In the genomic region with DNA sequence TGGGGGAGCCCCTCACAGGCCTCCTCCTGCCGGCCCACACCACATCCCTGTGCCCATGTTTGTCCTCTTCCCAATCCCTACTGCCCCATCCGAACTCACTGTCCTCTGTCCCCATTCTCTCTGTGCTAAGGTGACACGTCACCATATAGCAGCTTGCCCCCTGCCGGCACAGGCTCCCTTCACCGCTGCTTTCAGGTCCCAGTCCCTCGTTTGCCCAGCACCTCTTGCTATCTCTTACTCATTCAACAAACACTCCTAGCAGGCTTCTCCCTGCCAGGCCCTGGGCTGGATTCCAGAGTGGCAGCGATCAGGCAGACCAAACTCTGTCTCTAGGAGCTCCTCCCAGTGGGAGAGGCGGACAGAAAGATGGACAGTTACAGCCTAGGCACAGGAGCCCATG, we compare ENCODE assay signal across 15 cellular contexts.
DNase-seq lines count a peak whose midpoint lies in the region; ATAC-seq and TF ChIP-seq lines count a peak whose summit lies in the region.
"Had no signal": no experiment of that assay in that cellular context is flagged by ENCODE, and none has a peak within 500 bp of the region (broad histone marks: within the 10 kb centered on the region; RNA-seq: fewer than 3 reads in every experiment).

No MANE protein-coding gene starts in this region.

- ATAC-seq in left colon, result peak; percentile 70
- no peak for ATAC-seq in GM21423 (IDR thresholded peaks at IDR 0.05; ENCODE audit: unreplicated experiment)
- ATAC-seq: activated CD8-positive, alpha-beta T cell treated with anti-CD3 and anti-CD28 coated beads for 36 hours; effector memory CD8-positive, alpha-beta T cell had no signal

- H3K9me3 ChIP-seq in transverse colon, result no peaks in the 10 kb centered on the region

- TF ChIP-seq EP300 in transverse colon (IDR thresholded peaks at IDR 0.05; ENCODE audit: low read depth), result no peak

- no peaks in the 10 kb centered on the region for H3K4me1 Mint-ChIP-seq in T-helper 2 cell treated with Interferon-gamma antibody and Interleukin-4, amounts not matched to agents 5 μg/mL and 100 μg/mL, for 36 hours (ENCODE audit: low read depth)

- TF ChIP-seq POLR2A in transverse colon (IDR thresholded peaks at IDR 0.05), result no peak

- H3K27me3 Mint-ChIP-seq in T-helper 2 cell treated with Interferon-gamma antibody and Interleukin-4, amounts not matched to agents 5 μg/mL and 100 μg/mL, for 36 hours (ENCODE audit: low read depth), result no peaks in the 10 kb centered on the region
- H3K27me3 Mint-ChIP-seq: activated CD8-positive, alpha-beta T cell treated with anti-CD3 and anti-CD28 coated beads for 36 hours had no signal

- H3K36me3 ChIP-seq in transverse colon, result no peaks in the 10 kb centered on the region

- H3K9me3 Mint-ChIP-seq in T-helper 2 cell treated with Interferon-gamma antibody and Interleukin-4, amounts not matched to agents 5 μg/mL and 100 μg/mL, for 36 hours, result no peaks in the 10 kb centered on the region
- H3K9me3 Mint-ChIP-seq: activated CD8-positive, alpha-beta T cell treated with anti-CD3 and anti-CD28 coated beads for 36 hours; CD4-positive, alpha-beta T cell; effector memory CD8-positive, alpha-beta T cell; neural crest cell had no signal

- in situ Hi-C loops in transverse colon (cut with MboI; ENCODE audit: low pct_ligation_motif_present in 1 of 4, low pct_unique_long_range_greater_than_20kb in 1 of 4, low sequenced_read_pairs in 3 of 4), result no loop called here

- 47% methylated on average over 8 of the region's 8 CpGs; no CpG with 5 or more reads in 1 of the 2 donors for WGBS in transverse colon (ENCODE audit: low coverage in 1 of 2), 2 donors

- H3K27me3 ChIP-seq in transverse colon, result no peaks in the 10 kb centered on the region

- intact Hi-C loops in left colon (cut with DNase I, micrococcal nuclease), result no loop called here
- intact Hi-C loops in transverse colon (cut with DNase I; ENCODE audit: low total_unique reads), result no loop called here

- no peaks in the 10 kb centered on the region for H3K36me3 Mint-ChIP-seq in T-helper 2 cell treated with Interferon-gamma antibody and Interleukin-4, amounts not matched to agents 5 μg/mL and 100 μg/mL, for 36 hours (ENCODE audit: low read depth)

- no peak overlapping the region for H3K4me3 Mint-ChIP-seq in T-helper 2 cell treated with Interferon-gamma antibody and Interleukin-4, amounts not matched to agents 5 μg/mL and 100 μg/mL, for 36 hours
- H3K4me3 Mint-ChIP-seq: activated CD8-positive, alpha-beta T cell treated with anti-CD3 and anti-CD28 coated beads for 36 hours; CD4-positive, alpha-beta T cell; effector memory CD8-positive, alpha-beta T cell; neural crest cell had no signal

- peak; percentile 23 for DNase-seq in NCI-H146 (lab: John Stamatoyannopoulos, UW)
- DNase-seq in NCI-H146 treated with DMSO at 0.1 percent for 48 hours (lab: John Stamatoyannopoulos, UW; ENCODE audit: unreplicated experiment), result no peak
- peak; percentile 79 to 89 for DNase-seq in left colon
- DNase-seq in transverse colon, result peak; percentile 82
- DNase-seq in T-helper 2 cell treated with Interferon-gamma antibody and Interleukin-4, amounts not matched to agents 5 μg/mL and 100 μg/mL, for 36 hours (ENCODE audit: low spot score), result no peak
- no peak for DNase-seq in activated CD4-positive, alpha-beta T cell treated with anti-CD3 and anti-CD28 coated beads for 48 hours
- DNase-seq: activated CD8-positive, alpha-beta T cell treated with anti-CD3 and anti-CD28 coated beads for 36 hours; CD4-positive, alpha-beta T cell; effector memory CD8-positive, alpha-beta T cell; GOT3; NCI-H345 had no signal

- no peak overlapping the region for H3K27ac Mint-ChIP-seq in T-helper 2 cell treated with Interferon-gamma antibody and Interleukin-4, amounts not matched to agents 5 μg/mL and 100 μg/mL, for 36 hours
- H3K27ac Mint-ChIP-seq: activated CD8-positive, alpha-beta T cell treated with anti-CD3 and anti-CD28 coated beads for 36 hours; CD4-positive, alpha-beta T cell; effector memory CD8-positive, alpha-beta T cell had no signal

- H3K4me3 ChIP-seq in transverse colon, result no peak overlapping the region

- H3K4me1 ChIP-seq in transverse colon, result peaks cover 0 to 34% (median 22%) of the 10 kb centered on the region in 4 donors

- TF ChIP-seq CTCF in VCaP (conservative IDR thresholded peaks at IDR 0.05) (no peak), transverse colon (IDR thresholded peaks at IDR 0.05) (peak in 2 of 5 experiments; percentile 35 to 47)

- H3K27ac ChIP-seq in VCaP (peak overlapping the region; percentile 74), transverse colon (peak overlapping the region; percentile 82 to 88 (median 84))
- H3K27ac ChIP-seq: 22Rv1 had no signal

Comparison
In these comparisons a context has a peak if more than half of its experiments do, and no peak if none do; other contexts are left out.
1. DNase-seq: peak in NCI-H146 (single experiment), left colon (2 of 2) and transverse colon (single experiment); none in NCI-H146 treated with DMSO at 0.1 percent for 48 hours (single experiment), T-helper 2 cell treated with Interferon-gamma antibody and Interleukin-4, amounts not matched to agents 5 μg/mL and 100 μg/mL, for 36 hours (single experiment) and activated CD4-positive, alpha-beta T cell treated with anti-CD3 and anti-CD28 coated beads for 48 hours (single experiment).